In genomic region chr3:99984668-99985067, GRCh38 we compare ENCODE assay signal across 1 cellular context.
TF ChIP-seq lines count a peak whose summit lies in the region.

No MANE protein-coding gene starts in this region.

TF ChIP-seq in SK-N-SH treated with all-trans-retinoic acid at 6 μM for 48 hours, 23 proteins besides CTCF, POLR2A, EP300 and RAD21 (continued from another document):
- no peak for TF ChIP-seq CSRNP3 (CRISPR knock-in tag; IDR thresholded peaks at IDR 0.05)
- TF ChIP-seq ZFP30 (CRISPR knock-in tag; IDR thresholded peaks at IDR 0.05) = no peak
- TF ChIP-seq POU6F1 (CRISPR knock-in tag; IDR thresholded peaks at IDR 0.05; ENCODE audit: borderline replicate concordance, low read depth) = no peak
- no peak for TF ChIP-seq ZC3H10 (CRISPR knock-in tag; IDR thresholded peaks at IDR 0.05)
- no peak for TF ChIP-seq ZNF8 (CRISPR knock-in tag; IDR thresholded peaks at IDR 0.05)
- TF ChIP-seq ZNF565 (CRISPR knock-in tag; conservative IDR thresholded peaks at IDR 0.05; ENCODE audit: low read depth) = no peak
- TF ChIP-seq PATZ1 (CRISPR knock-in tag; IDR thresholded peaks at IDR 0.05; ENCODE audit: borderline replicate concordance) = no peak
- no peak for TF ChIP-seq GLIS3 (CRISPR knock-in tag; IDR thresholded peaks at IDR 0.05)
- no peak for TF ChIP-seq ZNF70 (CRISPR knock-in tag; IDR thresholded peaks at IDR 0.05)
TF ChIP-seq in SK-N-SH treated with all-trans-retinoic acid at 6 μM for 48 hours: peak in this region for 0.
